20 cellular contexts compared by ENCODE assay signal in genomic region chr10:102982281-102982680, GRCh38.
"Had no signal": no experiment of that assay in that cellular context is flagged by ENCODE, and none has a peak within 500 bp of the region (broad histone marks: within the 10 kb centered on the region; RNA-seq: fewer than 3 reads in every experiment).

No MANE protein-coding gene starts in this region.

- H3K4me1 Mint-ChIP-seq: neural progenitor cell had no signal

- H3K36me3 Mint-ChIP-seq: natural killer cell treated with Interleukin-12 subunit alpha and Interleukin-12 subunit beta and Interleukin-15 and Interleukin-18, amount 100 ng/mL, for 72 hours had no signal

- H3K27ac ChIP-seq: epithelial cell of prostate, esophagus muscularis mucosa, gastroesophageal sphincter, neural progenitor cell, ovary had no signal

- H3K4me3 Mint-ChIP-seq: dendritic cell treated with granulocyte-macrophage colony-stimulating factor and Interleukin-4, amounts not matched to agents 40 ng/mL and 50 ng/mL, for 4 days; effector memory CD8-positive, alpha-beta T cell; memory B cell; natural killer cell treated with Interleukin-12 subunit alpha and Interleukin-12 subunit beta and Interleukin-15 and Interleukin-18, amount 100 ng/mL, for 72 hours; neural progenitor cell had no signal

- H3K9ac ChIP-seq: neural progenitor cell had no signal

- H3K27me3 ChIP-seq: esophagus muscularis mucosa, gastroesophageal sphincter, neural progenitor cell, ovary had no signal

- H3K4me3 ChIP-seq: esophagus muscularis mucosa, gastroesophageal sphincter, neural progenitor cell, ovary, smooth muscle cell had no signal

- H3K9me3 ChIP-seq: esophagus muscularis mucosa, gastroesophageal sphincter, ovary had no signal

- H2AFZ ChIP-seq: neural progenitor cell had no signal

- H3K36me3 ChIP-seq: esophagus muscularis mucosa, gastroesophageal sphincter, neural progenitor cell, ovary had no signal

- H3K27ac Mint-ChIP-seq: dendritic cell treated with granulocyte-macrophage colony-stimulating factor and Interleukin-4, amounts not matched to agents 40 ng/mL and 50 ng/mL, for 4 days; memory B cell; natural killer cell treated with Interleukin-12 subunit alpha and Interleukin-12 subunit beta and Interleukin-15 and Interleukin-18, amount 100 ng/mL, for 72 hours; neural progenitor cell had no signal

- H3K9me3 Mint-ChIP-seq: dendritic cell treated with granulocyte-macrophage colony-stimulating factor and Interleukin-4, amounts not matched to agents 40 ng/mL and 50 ng/mL, for 4 days; effector memory CD8-positive, alpha-beta T cell; memory B cell; natural killer cell treated with Interleukin-12 subunit alpha and Interleukin-12 subunit beta and Interleukin-15 and Interleukin-18, amount 100 ng/mL, for 72 hours; neural progenitor cell had no signal

- H3K4me2 ChIP-seq: neural progenitor cell, smooth muscle cell had no signal

- ATAC-seq: effector memory CD8-positive, alpha-beta T cell; gastroesophageal sphincter; left lobe of liver; natural killer cell treated with Interleukin-12 subunit alpha and Interleukin-12 subunit beta and Interleukin-15 and Interleukin-18, amount 100 ng/mL, for 72 hours; right cardiac atrium had no signal

- H3K4me1 ChIP-seq: esophagus muscularis mucosa, gastroesophageal sphincter, neural progenitor cell had no signal

- H3K27me3 Mint-ChIP-seq: dendritic cell treated with granulocyte-macrophage colony-stimulating factor and Interleukin-4, amounts not matched to agents 40 ng/mL and 50 ng/mL, for 4 days; effector memory CD8-positive, alpha-beta T cell; memory B cell; natural killer cell treated with Interleukin-12 subunit alpha and Interleukin-12 subunit beta and Interleukin-15 and Interleukin-18, amount 100 ng/mL, for 72 hours had no signal

- DNase-seq: effector memory CD8-positive, alpha-beta T cell; foreskin fibroblast; glutamatergic neuron; islet precursor cell; midbrain; nucleus accumbens; ovary; right cardiac atrium; stimulated activated CD4-positive, alpha-beta T cell treated with anti-CD3 and anti-CD28 coated beads, Interleukin-2, amount 100 ng/mL, for 48 hours; stimulated activated naive CD4-positive, alpha-beta T cell treated with Interleukin-2 at 50 U/mL for 16 hours; trophoblast cell had no signal
